Comparison of ENCODE assay signal across 8 cellular contexts in genomic region chr3:39639344-39640236, GRCh38.
DNase-seq lines count a peak whose midpoint lies in the region; ATAC-seq lines count a peak whose summit lies in the region.

No MANE protein-coding gene starts in this region.

- peaks cover 20% of the 10 kb centered on the region for H3K4me1 Mint-ChIP-seq in stimulated activated naive CD8-positive, alpha-beta T cell treated with anti-CD3 and anti-CD28 coated beads, Interleukin-15, Interleukin-2, amounts not matched to agents 100 ng/mL and 50 ng/mL, for 24 hours (ENCODE audit: low read depth)

- intact Hi-C loops in head of caudate nucleus (cut with DNase I), result no loop called here

- H3K27ac Mint-ChIP-seq in stimulated activated naive CD8-positive, alpha-beta T cell treated with anti-CD3 and anti-CD28 coated beads, Interleukin-15, Interleukin-2, amounts not matched to agents 100 ng/mL and 50 ng/mL, for 24 hours, result peak overlapping the region; percentile 43

- H3K4me3 Mint-ChIP-seq in stimulated activated naive CD8-positive, alpha-beta T cell treated with anti-CD3 and anti-CD28 coated beads, Interleukin-15, Interleukin-2, amounts not matched to agents 100 ng/mL and 50 ng/mL, for 24 hours, result no peak overlapping the region

- peak; percentile 29 for DNase-seq in stimulated activated CD4-positive, alpha-beta T cell treated with anti-CD3 and anti-CD28 coated beads, Interleukin-1b, Interleukin-23, amount 100 ng/mL, for 48 hours
- DNase-seq in stimulated activated CD4-positive, alpha-beta T cell treated with anti-CD3 and anti-CD28 coated beads, Interleukin-4, amount 100 ng/mL, for 1 hour, result no peak
- DNase-seq in SW 1271 (lab: John Stamatoyannopoulos, UW) (peak; percentile 93 to 98), head of caudate nucleus (peak in 23 of 42 donors; percentile 3 to 72 (median 25))
- DNase-seq in activated effector memory CD4-positive, alpha-beta T cell treated with Interleukin-2 at 50 U/mL for 16 hours, result no peak

- peaks cover 20% of the 10 kb centered on the region for H3K27me3 Mint-ChIP-seq in stimulated activated naive CD8-positive, alpha-beta T cell treated with anti-CD3 and anti-CD28 coated beads, Interleukin-15, Interleukin-2, amounts not matched to agents 100 ng/mL and 50 ng/mL, for 24 hours

- ATAC-seq in HG02763 (IDR thresholded peaks at IDR 0.05; ENCODE audit: unreplicated experiment), result no peak
- ATAC-seq in HG02759 (IDR thresholded peaks at IDR 0.05; ENCODE audit: unreplicated experiment), result no peak

- H3K36me3 Mint-ChIP-seq in stimulated activated naive CD8-positive, alpha-beta T cell treated with anti-CD3 and anti-CD28 coated beads, Interleukin-15, Interleukin-2, amounts not matched to agents 100 ng/mL and 50 ng/mL, for 24 hours (ENCODE audit: low read depth), result no peaks in the 10 kb centered on the region

- H3K9me3 Mint-ChIP-seq in stimulated activated naive CD8-positive, alpha-beta T cell treated with anti-CD3 and anti-CD28 coated beads, Interleukin-15, Interleukin-2, amounts not matched to agents 100 ng/mL and 50 ng/mL, for 24 hours, result no peaks in the 10 kb centered on the region

Comparison
In these comparisons a context has a peak if more than half of its experiments do, and no peak if none do; other contexts are left out.
1. DNase-seq: peak in stimulated activated CD4-positive, alpha-beta T cell treated with anti-CD3 and anti-CD28 coated beads, Interleukin-1b, Interleukin-23, amount 100 ng/mL, for 48 hours (single experiment), SW 1271 (2 of 2) and head of caudate nucleus (23 of 42); none in stimulated activated CD4-positive, alpha-beta T cell treated with anti-CD3 and anti-CD28 coated beads, Interleukin-4, amount 100 ng/mL, for 1 hour (single experiment) and activated effector memory CD4-positive, alpha-beta T cell treated with Interleukin-2 at 50 U/mL for 16 hours (single experiment).